8 cellular contexts compared by ENCODE assay signal in genomic region chr6:139369568-139370046, GRCh38. TPM values are rescaled to one million over a fixed set of nuclear protein-coding genes. Genes with fewer than 3 reads are reported as not detected.
DNase-seq lines count a peak whose midpoint lies in the region; ATAC-seq and TF ChIP-seq lines count a peak whose summit lies in the region.

No MANE protein-coding gene starts in this region.

- H3K4me1 Mint-ChIP-seq in activated T-cell treated with anti-CD3 and anti-CD28 coated beads, Interleukin-2, amount 50 U/mL, for 4 hours (ENCODE audit: low read depth), result peaks cover 44% of the 10 kb centered on the region
- peaks cover 42 to 49% (median 47%) of the 10 kb centered on the region in 3 donors for H3K4me1 Mint-ChIP-seq in T-cell

- H3K27me3 Mint-ChIP-seq in activated T-cell treated with anti-CD3 and anti-CD28 coated beads, Interleukin-2, amount 50 U/mL, for 4 hours (ENCODE audit: low read depth), result no peaks in the 10 kb centered on the region
- H3K27me3 Mint-ChIP-seq in T-cell, result no peaks in the 10 kb centered on the region

- peak overlapping the region; percentile 96 for H3K27ac ChIP-seq in neutrophil

- peak overlapping the region; percentile 26 to 33 for H3K4me3 ChIP-seq in neutrophil (ENCODE audit: low read depth in 1 of 2, low read length in 1 of 2)

- H3K36me3 ChIP-seq in neutrophil, result no peaks in the 10 kb centered on the region

- peak; percentile 54 for TF ChIP-seq CTCF in neutrophil (IDR thresholded peaks at IDR 0.05)

- no peak for DNase-seq in activated T-cell treated with anti-CD3 and anti-CD28 coated beads, Interleukin-2, amount 50 U/mL, for 4 hours
- DNase-seq in activated T-cell treated with anti-CD3 and anti-CD28 coated beads for 4 hours (no peak), MV-4-11 (lab: John Stamatoyannopoulos, UW) (peak; percentile 68), T-cell (peak in 1 of 34 experiments; percentile 13), erythroblast (lab: John Stamatoyannopoulos, UW) (peak; percentile 83 to 85), NCI-H187 treated with DMSO at 0.1 percent for 48 hours (lab: John Stamatoyannopoulos, UW) (no peak), NCI-H2029 (lab: John Stamatoyannopoulos, UW) (no peak)

- peak overlapping the region; percentile 97 to 99 for H3K27ac Mint-ChIP-seq in T-cell

- no peaks in the 10 kb centered on the region for H3K27me3 ChIP-seq in neutrophil

- CTCF ChIA-PET in T-cell (lab: Charles Lee), result interaction anchor here (0.5 to 4.8 kb wide), 62 partner anchors 9 to 1552 kb away, joined by 3 to 66 read pairs (median 4); partner anchors contain the start of gene TXLNB (in 2 of the 2)

- TF ChIP-seq POLR2A in erythroblast (IDR thresholded peaks at IDR 0.05; ENCODE audit: low read length), result peak; percentile 17

- no peaks in the 10 kb centered on the region for H3K9me3 ChIP-seq in neutrophil

- ATAC-seq in activated T-cell treated with anti-CD3 and anti-CD28 coated beads, Interleukin-2, amount 50 U/mL, for 4 hours, result no peak
- ATAC-seq in T-cell (replicated peaks in 1 of 4), result no peak

- POLR2A ChIA-PET in T-cell (lab: Charles Lee), result interaction anchor here (0.5 to 1.8 kb wide), 10 partner anchors 12 to 340 kb away, joined by 3 to 6 read pairs (median 3); no protein-coding TSS in a partner anchor

- no peaks in the 10 kb centered on the region for H3K9me3 Mint-ChIP-seq in activated T-cell treated with anti-CD3 and anti-CD28 coated beads, Interleukin-2, amount 50 U/mL, for 4 hours
- no peaks in the 10 kb centered on the region for H3K9me3 Mint-ChIP-seq in T-cell

- H3K36me3 Mint-ChIP-seq in activated T-cell treated with anti-CD3 and anti-CD28 coated beads, Interleukin-2, amount 50 U/mL, for 4 hours (ENCODE audit: insufficient read depth), result peaks cover 9% of the 10 kb centered on the region
- peaks cover 29% of the 10 kb centered on the region for H3K36me3 Mint-ChIP-seq in T-cell

- peaks cover 38% of the 10 kb centered on the region in 2 experiments for H3K4me1 ChIP-seq in neutrophil (ENCODE audit: control insufficient read depth in 1 of 2, insufficient read depth in 1 of 2, low read depth in 1 of 2, low read length in 1 of 2)

- peak overlapping the region; percentile 52 for H3K4me3 Mint-ChIP-seq in activated T-cell treated with anti-CD3 and anti-CD28 coated beads, Interleukin-2, amount 50 U/mL, for 4 hours
- peak overlapping the region; percentile 60 to 100 (median 99) for H3K4me3 Mint-ChIP-seq in T-cell

RNA-seq across cellular contexts. Expression of gene CITED2, which starts 4.8 kb away (rescaled TPM):
- total RNA-seq in activated T-cell treated with anti-CD3 and anti-CD28 coated beads, Interleukin-2, amount 50 U/mL, for 4 hours, result 10 to 100 TPM; 35.3 to 61.8 (median 54.1) TPM
- 100 to 1,000 TPM; 108 to 145 (median 134) TPM for total RNA-seq in T-cell

Comparison
In these comparisons a context has a peak if more than half of its experiments do, and no peak if none do; other contexts are left out.
1. DNase-seq: peak in MV-4-11 (single experiment) and erythroblast (2 of 2); none in activated T-cell treated with anti-CD3 and anti-CD28 coated beads, Interleukin-2, amount 50 U/mL, for 4 hours (single experiment), activated T-cell treated with anti-CD3 and anti-CD28 coated beads for 4 hours (single experiment), NCI-H187 treated with DMSO at 0.1 percent for 48 hours (single experiment) and NCI-H2029 (single experiment).